12 cellular contexts compared by ENCODE assay signal in genomic region chr20:5696011-5696559, GRCh38. TPM values are rescaled to one million over a fixed set of nuclear protein-coding genes. Genes with fewer than 3 reads are reported as not detected.
DNase-seq lines count a peak whose midpoint lies in the region; ATAC-seq and TF ChIP-seq lines count a peak whose summit lies in the region.
"Had no signal": no experiment of that assay in that cellular context is flagged by ENCODE, and none has a peak within 500 bp of the region (broad histone marks: within the 10 kb centered on the region; RNA-seq: fewer than 3 reads in every experiment).

No MANE protein-coding gene starts in this region.

- H3K27ac Mint-ChIP-seq in endothelial cell (ENCODE audit: unreplicated experiment) = peak overlapping the region; percentile 7
- H3K27ac Mint-ChIP-seq: CD8-positive, alpha-beta T cell; stimulated activated naive CD8-positive, alpha-beta T cell treated with anti-CD3 and anti-CD28 coated beads, Interleukin-15, Interleukin-2, amounts not matched to agents 100 ng/mL and 50 ng/mL, for 24 hours had no signal

- no peaks in the 10 kb centered on the region for H3K4me1 ChIP-seq in mesenchymal stem cell (ENCODE audit: control insufficient read depth, insufficient read depth, low read depth, low read length)
- H3K4me1 ChIP-seq: breast epithelium had no signal

- H3K27me3 Mint-ChIP-seq in endothelial cell (ENCODE audit: unreplicated experiment) = peaks cover 2% of the 10 kb centered on the region
- H3K27me3 Mint-ChIP-seq: stimulated activated naive CD8-positive, alpha-beta T cell treated with anti-CD3 and anti-CD28 coated beads, Interleukin-15, Interleukin-2, amounts not matched to agents 100 ng/mL and 50 ng/mL, for 24 hours had no signal

- H3K4me2 ChIP-seq in mesenchymal stem cell (ENCODE audit: low read length, poor library complexity, severe bottlenecking) = no peak overlapping the region

- H2AFZ ChIP-seq in mesenchymal stem cell (ENCODE audit: low read depth, low read length) = no peak overlapping the region

- no peak overlapping the region for H2AK5ac ChIP-seq in mesenchymal stem cell (ENCODE audit: low read length, severe bottlenecking)

- H2BK5ac ChIP-seq in mesenchymal stem cell (ENCODE audit: low read depth, low read length, poor library complexity, severe bottlenecking) = no peak overlapping the region

- no peak for TF ChIP-seq CTCF in endothelial cell (IDR thresholded peaks at IDR 0.05; ENCODE audit: unreplicated experiment)

- no peaks in the 10 kb centered on the region for H3K36me3 ChIP-seq in mesenchymal stem cell (ENCODE audit: control insufficient read depth in 1 of 2, insufficient read depth in 2 of 2, low read depth in 1 of 2, low read length in 2 of 2)
- H3K36me3 ChIP-seq: breast epithelium had no signal

- H3K4me3 ChIP-seq in mesenchymal stem cell (ENCODE audit: insufficient read depth in 1 of 2, low read depth in 1 of 2, low read length in 2 of 2) = no peak overlapping the region
- H3K4me3 ChIP-seq: breast epithelium had no signal

- DNase-seq in AG20443 (ENCODE audit: low spot score) (peak; percentile 72), LHCN-M2 (ENCODE audit: low read depth) (peak; percentile 71), endothelial cell (ENCODE audit: low spot score) (no peak), mesenchymal stem cell (peak; percentile 86), SW 1271 (lab: John Stamatoyannopoulos, UW) (no peak), DMS79 treated with DMSO at 0.1 percent for 48 hours (lab: John Stamatoyannopoulos, UW) (no peak), NCI-H1105 (lab: John Stamatoyannopoulos, UW) (no peak)
- DNase-seq: activated gamma-delta T cell treated with Interleukin-2 at 50 U/mL for 16 hours; CD8-positive, alpha-beta T cell had no signal

- no peaks in the 10 kb centered on the region for H3K27me3 ChIP-seq in mesenchymal stem cell (ENCODE audit: control insufficient read depth in 1 of 2, insufficient read depth in 1 of 2, low read length in 2 of 2)
- H3K27me3 ChIP-seq: breast epithelium had no signal

- 81% methylated on average over 6 of the region's 7 CpGs for WGBS in mesenchymal stem cell

- H3K9me3 ChIP-seq in mesenchymal stem cell (ENCODE audit: control insufficient read depth, low read length) = no peaks in the 10 kb centered on the region
- H3K9me3 ChIP-seq: breast epithelium had no signal

- no peak for ATAC-seq in HG03097 (IDR thresholded peaks at IDR 0.05; ENCODE audit: low FRiP score, unreplicated experiment)
- ATAC-seq: CD8-positive, alpha-beta T cell had no signal

- no peaks in the 10 kb centered on the region for H3K79me1 ChIP-seq in mesenchymal stem cell (replicated peaks; ENCODE audit: low read length, poor library complexity, severe bottlenecking)

- H3K36me3 Mint-ChIP-seq in endothelial cell (ENCODE audit: low read depth, unreplicated experiment) = no peaks in the 10 kb centered on the region
- H3K36me3 Mint-ChIP-seq: CD8-positive, alpha-beta T cell had no signal

- H3K27ac ChIP-seq in mesenchymal stem cell (ENCODE audit: low read length, poor library complexity, severe bottlenecking) = no peak overlapping the region
- H3K27ac ChIP-seq: breast epithelium had no signal

- no peak overlapping the region for H2BK12ac ChIP-seq in mesenchymal stem cell (ENCODE audit: low read length in 2 of 2)

- H4K91ac ChIP-seq in mesenchymal stem cell (ENCODE audit: low read length) = no peak overlapping the region

- H3K9ac ChIP-seq in mesenchymal stem cell (ENCODE audit: low read length) = no peak overlapping the region

- peak overlapping the region in 1 of 2 experiments; percentile 83 for H3K14ac ChIP-seq in mesenchymal stem cell (ENCODE audit: low read length in 2 of 2)

- peak overlapping the region in 1 of 2 experiments; percentile 11 for H3K18ac ChIP-seq in mesenchymal stem cell (ENCODE audit: low read depth in 1 of 2, low read length in 2 of 2)

- H3K4me1 Mint-ChIP-seq in endothelial cell (ENCODE audit: unreplicated experiment) = no peaks in the 10 kb centered on the region

- H2BK120ac ChIP-seq in mesenchymal stem cell (ENCODE audit: low read depth, low read length) = no peak overlapping the region

- H3K23ac ChIP-seq in mesenchymal stem cell (ENCODE audit: low read length in 2 of 2) = no peak overlapping the region

- H4K8ac ChIP-seq in mesenchymal stem cell (ENCODE audit: low read length) = no peak overlapping the region

- no peak overlapping the region for H3K4me3 Mint-ChIP-seq in endothelial cell (ENCODE audit: unreplicated experiment)
- H3K4me3 Mint-ChIP-seq: CD8-positive, alpha-beta T cell; stimulated activated naive CD8-positive, alpha-beta T cell treated with anti-CD3 and anti-CD28 coated beads, Interleukin-15, Interleukin-2, amounts not matched to agents 100 ng/mL and 50 ng/mL, for 24 hours had no signal

- no peak overlapping the region for H2BK15ac ChIP-seq in mesenchymal stem cell (ENCODE audit: low read depth, poor library complexity, severe bottlenecking)

- no peaks in the 10 kb centered on the region for H3K9me3 Mint-ChIP-seq in endothelial cell (ENCODE audit: unreplicated experiment)
- H3K9me3 Mint-ChIP-seq: stimulated activated naive CD8-positive, alpha-beta T cell treated with anti-CD3 and anti-CD28 coated beads, Interleukin-15, Interleukin-2, amounts not matched to agents 100 ng/mL and 50 ng/mL, for 24 hours had no signal

- no peak overlapping the region for H3K4ac ChIP-seq in mesenchymal stem cell (ENCODE audit: low read depth in 1 of 2, low read length in 2 of 2)

RNA-seq across cellular contexts. Expression of gene SHLD1, which starts 54.1 kb away (rescaled TPM):
- total RNA-seq in LHCN-M2 (2014; rRNA removed) (2.5 and 2.6 TPM in 2 replicates), endothelial cell (ENCODE audit: unreplicated experiment) (7.1 TPM)
- 4.9 TPM for polyA plus RNA-seq in LHCN-M2 (2012)
- polyA plus RNA-seq in mesenchymal stem cell (2013, experiment 1 of 2) = 5.1 TPM
- polyA plus RNA-seq in mesenchymal stem cell (2013, experiment 2 of 2) = 5.0 TPM

Comparison
In these comparisons a context has a peak if more than half of its experiments do, and no peak if none do; other contexts are left out.
1. DNase-seq: peak in AG20443 (single experiment), LHCN-M2 (single experiment) and mesenchymal stem cell (single experiment); none in endothelial cell (single experiment), SW 1271 (0 of 2), DMS79 treated with DMSO at 0.1 percent for 48 hours (single experiment) and NCI-H1105 (single experiment).